Comparison of ENCODE assay signal across 10 cellular contexts in the genomic region with DNA sequence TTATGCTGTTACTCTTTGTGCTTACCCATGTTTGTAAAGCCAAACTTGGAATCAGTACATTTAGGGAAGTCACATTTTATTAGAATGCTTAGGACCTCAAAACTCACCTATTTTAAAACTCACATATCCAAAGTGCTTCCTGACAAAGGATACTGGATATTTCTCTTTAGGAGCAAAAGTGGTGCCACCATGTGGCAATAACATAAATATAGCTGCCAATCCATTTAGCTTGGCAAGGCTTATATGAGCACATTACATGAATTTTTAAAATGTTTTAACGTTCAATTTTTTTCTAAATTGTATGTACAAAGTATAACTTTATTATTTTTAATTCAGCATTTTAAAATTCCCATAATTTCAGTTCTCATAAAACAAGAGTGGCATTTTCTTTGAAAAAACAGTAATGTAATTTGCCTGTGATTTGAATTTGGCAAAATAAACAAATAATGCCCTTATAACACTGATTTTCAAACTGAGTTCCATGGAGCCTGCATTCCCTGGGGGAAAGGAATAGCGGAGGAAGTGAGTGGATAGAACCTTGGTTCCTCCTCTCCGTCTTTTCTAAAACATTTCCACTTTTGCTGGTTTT.
DNase-seq lines count a peak whose midpoint lies in the region; ATAC-seq and TF ChIP-seq lines count a peak whose summit lies in the region.
"Had no signal": no experiment of that assay in that cellular context is flagged by ENCODE, and none has a peak within 500 bp of the region (broad histone marks: within the 10 kb centered on the region; RNA-seq: fewer than 3 reads in every experiment).

No MANE protein-coding gene starts in this region.

- no peaks in the 10 kb centered on the region for H3K4me1 ChIP-seq in neural progenitor cell

- DNase-seq in DMS79 treated with DMSO at 0.1 percent for 48 hours (lab: John Stamatoyannopoulos, UW), result peak; percentile 24
- no peak for DNase-seq in DMS79 (lab: John Stamatoyannopoulos, UW)
- peak; percentile 29 for DNase-seq in NCI-H2196 (lab: John Stamatoyannopoulos, UW; ENCODE audit: unreplicated experiment)
- peak; percentile 67 for DNase-seq in dedifferentiated amniotic fluid mesenchymal stem cell (ENCODE audit: extremely low spot score)
- DNase-seq in neural progenitor cell (ENCODE audit: low spot score), result peak; percentile 21
- no peak for DNase-seq in T-helper 9 cell

- no peaks in the 10 kb centered on the region for H3K36me3 ChIP-seq in neural progenitor cell
- H3K36me3 ChIP-seq: neutrophil had no signal

- no peak overlapping the region for H2AFZ ChIP-seq in neural progenitor cell (replicated peaks)

- H4K20me1 ChIP-seq in neural progenitor cell (ENCODE audit: low read depth), result no peaks in the 10 kb centered on the region

- H3K9ac ChIP-seq in neural progenitor cell, result no peak overlapping the region
- H3K9ac ChIP-seq: BLaER1 had no signal

- H3K27ac Mint-ChIP-seq in neural progenitor cell, result no peak overlapping the region

- H3K4me3 ChIP-seq in neural progenitor cell, result no peak overlapping the region
- H3K4me3 ChIP-seq: BLaER1 had no signal

- H3F3A ChIP-seq in neural progenitor cell (ENCODE audit: low read depth), result no peaks in the 10 kb centered on the region

- peak; percentile 56 for TF ChIP-seq CTCF in neural progenitor cell (IDR thresholded peaks at IDR 0.05)

- no peaks in the 10 kb centered on the region for H3K36me3 Mint-ChIP-seq in neural progenitor cell

- H3K27ac ChIP-seq in neural progenitor cell, result no peak overlapping the region
- H3K27ac ChIP-seq: BLaER1, neutrophil had no signal

- no peaks in the 10 kb centered on the region for H3K9me3 Mint-ChIP-seq in neural progenitor cell

- no peak for ATAC-seq in HG03196 (IDR thresholded peaks at IDR 0.05; ENCODE audit: unreplicated experiment)
- no peak for ATAC-seq in GM21786 (IDR thresholded peaks at IDR 0.05; ENCODE audit: unreplicated experiment)

- no peaks in the 10 kb centered on the region for H3K79me2 ChIP-seq in neural progenitor cell (ENCODE audit: low read depth)

- no peaks in the 10 kb centered on the region for H3K27me3 Mint-ChIP-seq in neural progenitor cell (ENCODE audit: insufficient read depth, low read depth)

- no peak overlapping the region for H3K4me2 ChIP-seq in neural progenitor cell
- H3K4me2 ChIP-seq: BLaER1 had no signal

- H3K27me3 ChIP-seq in neural progenitor cell, result no peaks in the 10 kb centered on the region
- H3K27me3 ChIP-seq: BLaER1, neutrophil had no signal

- no peaks in the 10 kb centered on the region for H3K9me3 ChIP-seq in neural progenitor cell (ENCODE audit: low read depth)
- H3K9me3 ChIP-seq: neutrophil had no signal

- no peaks in the 10 kb centered on the region for H3K4me1 Mint-ChIP-seq in neural progenitor cell

- H3K4me3 Mint-ChIP-seq in neural progenitor cell, result no peak overlapping the region

Comparison
In these comparisons a context has a peak if more than half of its experiments do, and no peak if none do; other contexts are left out.
1. DNase-seq: peak in DMS79 treated with DMSO at 0.1 percent for 48 hours (single experiment), NCI-H2196 (single experiment), dedifferentiated amniotic fluid mesenchymal stem cell (single experiment) and neural progenitor cell (single experiment); none in DMS79 (single experiment) and T-helper 9 cell (single experiment).